Comparison of ENCODE assay signal across 8 cellular contexts in the genomic region with DNA sequence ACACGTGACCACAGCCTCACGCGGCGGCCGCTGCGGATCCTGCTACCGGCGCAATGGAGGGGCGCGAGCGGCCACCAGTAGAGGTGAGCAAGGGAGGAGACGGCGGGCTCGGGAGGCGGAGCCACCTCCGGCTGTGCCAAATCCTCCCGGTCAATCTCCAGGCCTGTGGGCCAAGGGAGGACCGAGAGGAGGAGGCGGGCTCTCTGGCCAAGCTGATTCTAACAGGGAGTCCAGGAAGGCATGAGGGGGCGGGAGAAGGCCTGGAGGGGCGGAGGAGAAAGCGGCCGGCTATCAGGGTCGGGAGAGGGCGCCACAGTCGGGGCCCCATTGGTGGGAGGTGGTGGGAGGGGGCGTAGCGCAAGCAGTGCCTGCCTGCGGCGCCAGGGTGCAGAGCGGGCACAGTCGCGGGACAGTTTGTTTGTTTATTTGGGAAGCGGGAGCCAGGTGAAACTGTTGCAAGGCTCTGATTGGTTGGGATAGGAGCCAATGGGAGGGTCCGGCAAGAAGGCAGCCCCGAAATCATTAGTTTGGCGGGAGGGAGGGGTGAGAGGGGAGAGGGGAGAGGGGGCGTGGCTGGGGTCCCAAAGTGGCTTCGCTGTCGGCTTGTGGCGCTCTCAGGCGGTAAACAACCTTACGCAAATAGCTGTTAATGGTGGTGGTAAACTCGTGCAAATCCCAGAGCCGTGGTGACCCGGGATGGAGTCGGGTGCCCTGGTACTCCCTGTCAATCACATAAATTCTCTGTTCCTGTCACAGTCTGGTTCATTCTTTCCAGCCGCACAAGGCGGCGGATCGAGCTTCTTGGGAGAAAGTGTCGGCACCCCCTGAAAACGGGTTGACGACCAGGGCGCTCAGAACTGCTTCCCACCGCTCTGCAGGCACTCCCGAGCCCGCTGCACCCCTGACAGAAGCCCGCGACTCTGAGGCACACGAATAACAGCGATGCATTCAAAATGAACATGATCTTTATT. TPM values are rescaled to one million over a fixed set of nuclear protein-coding genes. Genes with fewer than 3 reads are reported as not detected.
DNase-seq lines count a peak whose midpoint lies in the region; ATAC-seq and TF ChIP-seq lines count a peak whose summit lies in the region.

A gene (minus strand): TSS at position 55 of the 971 bp plus-strand sequence.

- no peak for TF ChIP-seq CTCF in foreskin fibroblast (IDR thresholded peaks at IDR 0.05; ENCODE audit: low read depth, low read length)
- TF ChIP-seq CTCF in progenitor cell of endocrine pancreas (IDR thresholded peaks at IDR 0.05; ENCODE audit: unreplicated experiment), result peak; percentile 44

- H3K27ac Mint-ChIP-seq in progenitor cell of endocrine pancreas, result peak within 1 kb of the TSS; percentile 87
- H3K27ac Mint-ChIP-seq in stimulated activated effector memory CD8-positive, alpha-beta T cell treated with anti-CD3 and anti-CD28 coated beads, Interleukin-12 subunit alpha, Interleukin-12 subunit beta, amount 100 ng/mL, for 72 hours, result no peak within 1 kb of the TSS

- H3K27me3 Mint-ChIP-seq in progenitor cell of endocrine pancreas, result peaks cover 59% of the 10 kb centered on the region

- ATAC-seq in GM19463 (IDR thresholded peaks at IDR 0.05; ENCODE audit: unreplicated experiment) (peak; percentile 39), HG02623 (IDR thresholded peaks at IDR 0.05; ENCODE audit: unreplicated experiment) (no peak), GM21619 (IDR thresholded peaks at IDR 0.05; ENCODE audit: unreplicated experiment) (no peak), GM18505 (IDR thresholded peaks at IDR 0.05; ENCODE audit: unreplicated experiment) (no peak)
- no peak for ATAC-seq in stimulated activated effector memory CD8-positive, alpha-beta T cell treated with anti-CD3 and anti-CD28 coated beads, Interleukin-12 subunit alpha, Interleukin-12 subunit beta, amount 100 ng/mL, for 72 hours

- H3K4me1 Mint-ChIP-seq in progenitor cell of endocrine pancreas (ENCODE audit: low read depth), result peaks cover 18% of the 10 kb centered on the region
- no peaks in the 10 kb centered on the region for H3K4me1 Mint-ChIP-seq in stimulated activated effector memory CD8-positive, alpha-beta T cell treated with anti-CD3 and anti-CD28 coated beads, Interleukin-12 subunit alpha, Interleukin-12 subunit beta, amount 100 ng/mL, for 72 hours

- H3K4me3 ChIP-seq in foreskin fibroblast (ENCODE audit: low read depth in 1 of 2, low read length in 2 of 2), result peak within 1 kb of the TSS; percentile 29 to 39

- H3K36me3 Mint-ChIP-seq in progenitor cell of endocrine pancreas (ENCODE audit: insufficient read depth), result no peaks in the 10 kb centered on the region
- H3K36me3 Mint-ChIP-seq in stimulated activated effector memory CD8-positive, alpha-beta T cell treated with anti-CD3 and anti-CD28 coated beads, Interleukin-12 subunit alpha, Interleukin-12 subunit beta, amount 100 ng/mL, for 72 hours, result no peaks in the 10 kb centered on the region

- TF ChIP-seq POLR2A in GM18505 (IDR thresholded peaks at IDR 0.05; ENCODE audit: borderline replicate concordance, extremely low read depth, insufficient read depth, insufficient read length), result no peak

- no peaks in the 10 kb centered on the region for H3K9me3 Mint-ChIP-seq in progenitor cell of endocrine pancreas (ENCODE audit: low read depth)
- no peaks in the 10 kb centered on the region for H3K9me3 Mint-ChIP-seq in stimulated activated effector memory CD8-positive, alpha-beta T cell treated with anti-CD3 and anti-CD28 coated beads, Interleukin-12 subunit alpha, Interleukin-12 subunit beta, amount 100 ng/mL, for 72 hours

- DNase-seq in NCI-H524 (lab: John Stamatoyannopoulos, UW) (peak; percentile 76 to 91), foreskin fibroblast (peak in 1 of 2 donors; percentile 33), progenitor cell of endocrine pancreas (ENCODE audit: low spot score, unreplicated experiment) (peak; percentile 70)
- no peak for DNase-seq in stimulated activated effector memory CD8-positive, alpha-beta T cell treated with anti-CD3 and anti-CD28 coated beads, Interleukin-12 subunit alpha, Interleukin-12 subunit beta, amount 100 ng/mL, for 72 hours (ENCODE audit: low spot score in 2 of 2)

- peak within 1 kb of the TSS; percentile 90 for H3K4me3 Mint-ChIP-seq in progenitor cell of endocrine pancreas (ENCODE audit: low read depth)
- H3K4me3 Mint-ChIP-seq in stimulated activated effector memory CD8-positive, alpha-beta T cell treated with anti-CD3 and anti-CD28 coated beads, Interleukin-12 subunit alpha, Interleukin-12 subunit beta, amount 100 ng/mL, for 72 hours, result no peak within 1 kb of the TSS

RNA-seq across cellular contexts. Expression of the gene that starts here (rescaled TPM):
- total RNA-seq in progenitor cell of endocrine pancreas, result 1.0 and 1.2 TPM in 2 replicates

Comparison
In these comparisons a context has a peak if more than half of its experiments do, and no peak if none do; other contexts are left out.
1. DNase-seq: peak in NCI-H524 (2 of 2) and progenitor cell of endocrine pancreas (single experiment); none in stimulated activated effector memory CD8-positive, alpha-beta T cell treated with anti-CD3 and anti-CD28 coated beads, Interleukin-12 subunit alpha, Interleukin-12 subunit beta, amount 100 ng/mL, for 72 hours (0 of 2).